1 cellular context compared by ENCODE assay signal in genomic region chr19:38929929-38930775, GRCh38.
TF ChIP-seq lines count a peak whose summit lies in the region.

Gene SARS2, minus strand, starts transcription at chr19:38930763. Its CDS starts 27 bp downstream, at chr19:38930736.

TF ChIP-seq in GM12878, 131 proteins besides CTCF, POLR2A, EP300 and RAD21 (continued from another document and continues in another):
- TF ChIP-seq SP1 (IDR thresholded peaks at IDR 0.05; ENCODE audit: low read depth, low read length) = no peak
- peak; percentile 39 for TF ChIP-seq NKRF (conservative IDR thresholded peaks at IDR 0.05)
- TF ChIP-seq BCLAF1 (IDR thresholded peaks at IDR 0.05) = no peak
- no peak for TF ChIP-seq ATF3 (IDR thresholded peaks at IDR 0.05; ENCODE audit: borderline replicate concordance, extremely low read depth, low read depth, low read length)
- peak; percentile 87 for TF ChIP-seq TAF1 (IDR thresholded peaks at IDR 0.05; ENCODE audit: borderline replicate concordance, low read depth, low read length)
- TF ChIP-seq ZBTB4 (CRISPR knock-in tag; IDR thresholded peaks at IDR 0.05) = no peak
- TF ChIP-seq CEBPB (IDR thresholded peaks at IDR 0.05; ENCODE audit: borderline replicate concordance in 1 of 2, low read depth in 2 of 2, low read length in 2 of 2) = 0 out of 4 replicates have a peak, but pooled peaks of 1 of the 2 experiments have one; percentile 13
- no peak for TF ChIP-seq STAT3 (IDR thresholded peaks at IDR 0.05; ENCODE audit: low read depth, low read length)
- TF ChIP-seq ZNF687 (IDR thresholded peaks at IDR 0.05) = 0 out of 2 replicates have a peak, but pooled peaks have one; percentile 28
- TF ChIP-seq KAT2A (conservative IDR thresholded peaks at IDR 0.05; ENCODE audit: control insufficient read depth, low read depth, low read length) = no peak
- TF ChIP-seq ATF2 (IDR thresholded peaks at IDR 0.05; ENCODE audit: low read length) = no peak
- no peak for TF ChIP-seq HDGF (IDR thresholded peaks at IDR 0.05)
- TF ChIP-seq MAX (IDR thresholded peaks at IDR 0.05; ENCODE audit: low read depth, low read length) = peak; percentile 67; the same call in 1 of the 2 replicates
- TF ChIP-seq BHLHE40 (IDR thresholded peaks at IDR 0.05; ENCODE audit: borderline replicate concordance in 1 of 2, low read depth in 2 of 2, low read length in 1 of 2) = peak; percentile 20 to 48; a peak in 1 of 4 replicates
- no peak; the same call in 1 of the 2 replicates for TF ChIP-seq POLR2AphosphoS2 (IDR thresholded peaks at IDR 0.05; ENCODE audit: low read depth, low read length)
- no peak for TF ChIP-seq GABPA (IDR thresholded peaks at IDR 0.05; ENCODE audit: low read depth)
- TF ChIP-seq HDAC6 (IDR thresholded peaks at IDR 0.05; ENCODE audit: unreplicated experiment) = no peak
- TF ChIP-seq WRNIP1 (IDR thresholded peaks at IDR 0.05; ENCODE audit: borderline replicate concordance, low read depth, low read length) = peak; percentile 100
- no peak for TF ChIP-seq E4F1 (IDR thresholded peaks at IDR 0.05; ENCODE audit: borderline replicate concordance, partially characterized antibody)
- TF ChIP-seq IRF3 (IDR thresholded peaks at IDR 0.05) = no peak
- no peak for TF ChIP-seq PBX3 (IDR thresholded peaks at IDR 0.05; ENCODE audit: insufficient replicate concordance, low read depth, low read length)
- TF ChIP-seq TCF3 (IDR thresholded peaks at IDR 0.05; ENCODE audit: borderline replicate concordance, insufficient read depth, low read depth, low read length) = no peak
- no peak for TF ChIP-seq TBL1XR1 (IDR thresholded peaks at IDR 0.05; ENCODE audit: low read depth, low read length)
- no peak for TF ChIP-seq NR2C2 (IDR thresholded peaks at IDR 0.05; ENCODE audit: borderline replicate concordance, control insufficient read depth, insufficient read length, low read depth)
- no peak for TF ChIP-seq ELK1 (IDR thresholded peaks at IDR 0.05; ENCODE audit: low read depth, low read length)
- no peak for TF ChIP-seq NFXL1 (IDR thresholded peaks at IDR 0.05; ENCODE audit: borderline replicate concordance)
- no peak for TF ChIP-seq CBX5 (IDR thresholded peaks at IDR 0.05; ENCODE audit: low read depth)
- TF ChIP-seq RELB (IDR thresholded peaks at IDR 0.05; ENCODE audit: low read depth) = peak; percentile 54
- no peak for TF ChIP-seq TCF12 (IDR thresholded peaks at IDR 0.05; ENCODE audit: low read depth, low read length)
- no peak for TF ChIP-seq ATF7 (IDR thresholded peaks at IDR 0.05; ENCODE audit: low read depth)
- TF ChIP-seq KLF5 (IDR thresholded peaks at IDR 0.05; ENCODE audit: partially characterized antibody) = peak; percentile 64
